2 cellular contexts compared by ENCODE assay signal in the genomic region with DNA sequence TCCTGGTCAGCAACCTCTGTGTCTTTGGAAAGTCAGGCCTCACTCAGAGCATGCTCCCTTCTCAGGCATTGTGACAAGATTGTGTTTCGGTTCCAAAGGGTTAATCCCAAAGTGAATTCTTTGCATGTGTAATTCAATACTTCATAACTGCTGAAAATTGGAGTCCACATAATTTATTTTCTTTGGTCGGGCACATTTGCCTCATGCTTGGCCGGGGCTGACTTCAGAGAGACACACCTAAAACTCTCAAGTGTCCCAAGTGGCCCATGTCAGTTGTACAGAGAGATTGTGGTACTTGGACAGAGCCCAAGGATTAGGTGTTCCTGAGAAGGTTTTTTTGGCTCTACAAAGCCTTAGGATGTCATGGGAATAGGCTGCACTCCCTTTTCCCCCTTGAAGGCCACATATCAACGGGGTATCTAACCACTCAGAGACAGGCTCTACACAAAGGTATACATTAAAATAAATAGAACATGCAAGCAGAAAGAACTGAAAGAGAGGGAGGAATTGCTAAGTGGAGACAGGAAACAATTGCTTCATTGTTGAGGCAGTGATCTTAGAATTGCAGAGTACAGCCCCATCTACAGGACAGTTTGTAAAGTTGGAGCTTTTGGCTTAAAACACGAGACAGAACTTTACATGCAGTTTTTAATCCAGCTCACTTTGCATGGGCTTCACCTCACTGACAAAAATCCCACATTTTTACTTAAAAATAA.
TF ChIP-seq lines count a peak whose summit lies in the region.

No MANE protein-coding gene starts in this region.

TF ChIP-seq in IMR-90, 13 proteins besides CTCF, POLR2A, EP300 and RAD21 (continued from another document):
- no peak for TF ChIP-seq BHLHE40 (IDR thresholded peaks at IDR 0.05; ENCODE audit: low read depth, low read length)
TF ChIP-seq in IMR-90: peak in this region for 2.

TF ChIP-seq in GM12891, 5 proteins besides CTCF, POLR2A, EP300 and RAD21 (continued from another document):
- TF ChIP-seq TAF1 (IDR thresholded peaks at IDR 0.05; ENCODE audit: low read depth, low read length) (no peak), PAX5 (IDR thresholded peaks at IDR 0.05; ENCODE audit: insufficient read depth, low read length, severe bottlenecking) (no peak), SPI1 (IDR thresholded peaks at IDR 0.05; ENCODE audit: low read depth, low read length) (no peak)
